ENCODE assay signal across 1 cellular context in the genomic region with DNA sequence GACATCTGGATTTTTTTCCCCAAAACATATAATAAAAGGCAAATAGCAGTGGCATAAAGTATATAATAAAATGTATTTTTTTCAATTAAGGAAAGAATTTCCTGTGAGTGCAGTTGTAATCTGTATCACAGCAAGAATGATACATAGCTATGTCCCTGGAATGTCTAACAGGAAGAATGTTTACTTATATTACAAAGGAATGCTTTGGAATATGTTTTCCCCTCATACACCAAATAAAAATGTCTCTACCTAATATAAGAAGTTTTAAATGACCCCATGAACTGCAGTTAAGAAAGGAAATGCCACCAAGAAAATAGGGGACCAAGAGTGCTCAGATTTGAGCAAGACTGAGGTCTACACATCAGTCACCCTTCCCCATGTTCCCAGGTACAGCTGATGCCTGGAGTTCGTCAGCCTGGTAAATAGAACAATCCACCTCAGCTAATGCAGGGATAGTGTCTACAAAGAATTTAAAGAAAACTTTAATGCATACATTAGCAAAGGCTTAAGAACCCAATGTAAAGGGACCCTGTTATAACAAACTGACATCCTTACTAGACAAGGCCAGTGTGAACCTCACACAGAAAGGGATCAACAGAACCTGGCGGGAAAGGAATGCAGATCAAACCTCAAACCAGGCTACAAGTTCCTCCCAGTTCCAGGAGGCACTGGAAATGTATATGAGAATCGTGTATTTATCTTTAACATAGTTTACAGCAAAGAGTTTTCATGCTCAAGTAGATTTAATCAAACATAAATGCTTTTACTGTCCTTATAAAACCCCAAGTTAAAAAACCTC.
TF ChIP-seq lines count a peak whose summit lies in the region.

No MANE protein-coding gene starts in this region.

TF ChIP-seq in GM23338, 12 proteins besides CTCF, POLR2A, EP300 and RAD21 (continued from another document):
- TF ChIP-seq, protein P1, sequence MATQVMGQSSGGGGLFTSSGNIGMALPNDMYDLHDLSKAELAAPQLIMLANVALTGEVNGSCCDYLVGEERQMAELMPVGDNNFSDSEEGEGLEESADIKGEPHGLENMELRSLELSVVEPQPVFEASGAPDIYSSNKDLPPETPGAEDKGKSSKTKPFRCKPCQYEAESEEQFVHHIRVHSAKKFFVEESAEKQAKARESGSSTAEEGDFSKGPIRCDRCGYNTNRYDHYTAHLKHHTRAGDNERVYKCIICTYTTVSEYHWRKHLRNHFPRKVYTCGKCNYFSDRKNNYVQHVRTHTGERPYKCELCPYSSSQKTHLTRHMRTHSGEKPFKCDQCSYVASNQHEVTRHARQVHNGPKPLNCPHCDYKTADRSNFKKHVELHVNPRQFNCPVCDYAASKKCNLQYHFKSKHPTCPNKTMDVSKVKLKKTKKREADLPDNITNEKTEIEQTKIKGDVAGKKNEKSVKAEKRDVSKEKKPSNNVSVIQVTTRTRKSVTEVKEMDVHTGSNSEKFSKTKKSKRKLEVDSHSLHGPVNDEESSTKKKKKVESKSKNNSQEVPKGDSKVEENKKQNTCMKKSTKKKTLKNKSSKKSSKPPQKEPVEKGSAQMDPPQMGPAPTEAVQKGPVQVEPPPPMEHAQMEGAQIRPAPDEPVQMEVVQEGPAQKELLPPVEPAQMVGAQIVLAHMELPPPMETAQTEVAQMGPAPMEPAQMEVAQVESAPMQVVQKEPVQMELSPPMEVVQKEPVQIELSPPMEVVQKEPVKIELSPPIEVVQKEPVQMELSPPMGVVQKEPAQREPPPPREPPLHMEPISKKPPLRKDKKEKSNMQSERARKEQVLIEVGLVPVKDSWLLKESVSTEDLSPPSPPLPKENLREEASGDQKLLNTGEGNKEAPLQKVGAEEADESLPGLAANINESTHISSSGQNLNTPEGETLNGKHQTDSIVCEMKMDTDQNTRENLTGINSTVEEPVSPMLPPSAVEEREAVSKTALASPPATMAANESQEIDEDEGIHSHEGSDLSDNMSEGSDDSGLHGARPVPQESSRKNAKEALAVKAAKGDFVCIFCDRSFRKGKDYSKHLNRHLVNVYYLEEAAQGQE (IDR thresholded peaks at IDR 0.05; ENCODE audit: unreplicated experiment), result no peak
- TF ChIP-seq EZH2 (IDR thresholded peaks at IDR 0.05; ENCODE audit: low read depth, unreplicated experiment), result no peak
